Comparison of ENCODE assay signal across 18 cellular contexts in the genomic region with DNA sequence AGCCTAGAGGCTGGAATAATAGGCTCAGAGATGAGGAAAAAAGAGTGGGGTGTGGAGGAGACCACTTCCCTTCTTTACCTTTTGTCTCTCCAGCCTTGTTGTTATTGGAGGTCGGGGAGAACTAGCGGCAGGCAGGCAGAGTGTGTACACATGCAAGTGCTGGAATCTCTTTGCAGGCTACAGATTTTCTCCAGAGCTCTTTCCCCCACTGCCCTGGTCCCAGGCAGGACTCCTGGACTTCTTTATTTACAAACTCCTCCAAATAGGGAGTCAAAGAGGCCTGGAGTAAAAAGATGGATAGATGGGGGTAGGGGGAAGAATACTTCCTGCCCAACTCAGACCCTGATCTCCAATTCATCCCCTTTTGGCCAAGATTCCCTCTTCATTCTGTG. TPM values are rescaled to one million over a fixed set of nuclear protein-coding genes. Genes with fewer than 3 reads are reported as not detected.
A peak's percentile ranks its signal among the peaks of the same experiment; 100 is the strongest.
DNase-seq lines count a peak whose midpoint lies in the region; ATAC-seq and TF ChIP-seq lines count a peak whose summit lies in the region.
"Had no signal": no experiment of that assay in that cellular context is flagged by ENCODE, and none has a peak within 500 bp of the region (broad histone marks: within the 10 kb centered on the region; RNA-seq: fewer than 3 reads in every experiment).

No MANE protein-coding gene starts in this region.

- H3K4me1 ChIP-seq in HUES6 (ENCODE audit: control insufficient read depth, insufficient read depth, low read length) (peaks cover 31% of the 10 kb centered on the region), liver (ENCODE audit: control insufficient read depth in 4 of 4, insufficient read depth in 4 of 4, low read length in 3 of 4) (peaks cover 13 to 60% (median 57%) of the 10 kb centered on the region in 4 donors), tibial artery (peaks cover 0 to 18% (median 13%) of the 10 kb centered on the region in 4 donors), thyroid gland (peaks cover 18 to 34% of the 10 kb centered on the region in 2 donors)

- intact Hi-C loops in tibial artery (cut with DNase I; ENCODE audit: low total_unique reads) (no loop called here), thyroid gland (cut with DNase I) (no loop called here)

- no peak for ATAC-seq in HG03457 (IDR thresholded peaks at IDR 0.05; ENCODE audit: unreplicated experiment)
- ATAC-seq: activated CD8-positive, alpha-beta T cell treated with anti-CD3 and anti-CD28 coated beads, Interleukin-2, amount 10 ng/mL, durations not matched to agents 7 days and 5 days; activated T-helper 17 cell treated with anti-CD3 and anti-CD28 coated beads, Interleukin-2, amount 50 U/mL, for 72 hours; left lung; stimulated activated memory B cell treated with anti-CD40 and anti-IgM and Interleukin-4, amounts not matched to agents 10 μg/mL and 1 μg/mL and 100 μg/mL, for 72 hours had no signal

- TF ChIP-seq CTCF in liver (IDR thresholded peaks at IDR 0.05; ENCODE audit: low read depth, low read length, missing input control) (no peak), retinal pigment epithelial cell (conservative IDR thresholded peaks at IDR 0.05; ENCODE audit: low read depth, low read length) (no peak), tibial artery (IDR thresholded peaks at IDR 0.05) (no peak), thyroid gland (IDR thresholded peaks at IDR 0.05) (no peak)

- H3K27me3 ChIP-seq in HUES6 (ENCODE audit: control insufficient read depth, insufficient read depth, low read length): no peaks in the 10 kb centered on the region
- H3K27me3 ChIP-seq in liver (ENCODE audit: control insufficient read depth in 4 of 4, insufficient read depth in 4 of 4, low read length in 3 of 4): no peaks in the 10 kb centered on the region
- peaks cover 0 to 30% of the 10 kb centered on the region in 2 donors for H3K27me3 ChIP-seq in tibial artery
- no peaks in the 10 kb centered on the region for H3K27me3 ChIP-seq in thyroid gland
- H3K27me3 ChIP-seq: Peyer's patch had no signal

- H3K9me3 ChIP-seq in HUES6 (ENCODE audit: control insufficient read depth, insufficient read depth, low read depth, low read length) (no peaks in the 10 kb centered on the region), liver (ENCODE audit: control insufficient read depth in 4 of 4, low read length in 3 of 4) (no peaks in the 10 kb centered on the region), tibial artery (no peaks in the 10 kb centered on the region), thyroid gland (no peaks in the 10 kb centered on the region)
- H3K9me3 ChIP-seq: left lung, neutrophil, Peyer's patch had no signal

- no peak for DNase-seq in retinal pigment epithelial cell (ENCODE audit: low read depth)
- DNase-seq in tibial artery: no peak
- no peak for DNase-seq in thyroid gland
- no peak for DNase-seq in iPS-NIHi11 (ENCODE audit: low spot score)
- DNase-seq: activated CD8-positive, alpha-beta T cell treated with anti-CD3 and anti-CD28 coated beads, Interleukin-2, amount 10 ng/mL, durations not matched to agents 7 days and 5 days; left lung; NCI-H2081 treated with DMSO at 0.1 percent for 48 hours; Peyer's patch; small intestine had no signal

- WGBS in liver: 34% methylated on average over 2 of the region's 2 CpGs
- WGBS in thyroid gland, 2 donors: 31 to 32% methylated on average over 2 of the region's 2 CpGs

- TF ChIP-seq RAD21 in liver (IDR thresholded peaks at IDR 0.05): no peak

- H3K4me3 ChIP-seq in HUES6 (ENCODE audit: low read depth, low read length) (peak overlapping the region; percentile 80), liver (ENCODE audit: low read depth in 1 of 3, low read length in 3 of 3) (peak overlapping the region in 1 of 3 donors; percentile 33), retinal pigment epithelial cell (ENCODE audit: low read length) (peak overlapping the region; percentile 54), tibial artery (no peak overlapping the region), thyroid gland (replicated peaks in 1 of 3) (no peak overlapping the region)
- H3K4me3 ChIP-seq: left lung, Peyer's patch had no signal

- TF ChIP-seq POLR2A in thyroid gland (IDR thresholded peaks at IDR 0.05): no peak

- H3K36me3 ChIP-seq in HUES6 (ENCODE audit: control insufficient read depth, insufficient read depth, low read length) (peaks cover 20% of the 10 kb centered on the region), liver (ENCODE audit: control insufficient read depth in 4 of 4, insufficient read depth in 3 of 4, low read depth in 1 of 4, low read length in 3 of 4) (no peaks in the 10 kb centered on the region), tibial artery (no peaks in the 10 kb centered on the region), thyroid gland (no peaks in the 10 kb centered on the region)
- H3K36me3 ChIP-seq: left lung, neutrophil, Peyer's patch had no signal

- H3K27ac ChIP-seq in HUES6 (ENCODE audit: low read depth, low read length) (peak overlapping the region; percentile 67; the same call in 1 of the 2 replicates), cingulate gyrus (ENCODE audit: low read depth, low read length) (peak overlapping the region; percentile 79), liver (ENCODE audit: low read depth in 1 of 2, low read length in 2 of 2) (peak overlapping the region; percentile 22 to 30), tibial artery (no peak overlapping the region), thyroid gland (no peak overlapping the region)
- H3K27ac ChIP-seq: neutrophil, Peyer's patch, VCaP had no signal

- peak overlapping the region; percentile 80 for H3K9ac ChIP-seq in HUES6 (ENCODE audit: low read length)
- H3K9ac ChIP-seq in liver (ENCODE audit: low read depth in 1 of 2, low read length in 2 of 2): no peak overlapping the region

TF ChIP-seq in liver, 16 proteins besides CTCF, POLR2A, EP300 and RAD21 (continues in another document):
- TF ChIP-seq, protein P1, sequence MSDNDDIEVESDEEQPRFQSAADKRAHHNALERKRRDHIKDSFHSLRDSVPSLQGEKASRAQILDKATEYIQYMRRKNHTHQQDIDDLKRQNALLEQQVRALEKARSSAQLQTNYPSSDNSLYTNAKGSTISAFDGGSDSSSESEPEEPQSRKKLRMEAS (IDR thresholded peaks at IDR 0.05): no peak
- TF ChIP-seq EGR1 (IDR thresholded peaks at IDR 0.05; ENCODE audit: low read depth in 2 of 2) (no peak), HNF4G (IDR thresholded peaks at IDR 0.05) (no peak), YY1 (IDR thresholded peaks at IDR 0.05) (no peak), JUND (IDR thresholded peaks at IDR 0.05) (no peak), FOXA2 (IDR thresholded peaks at IDR 0.05) (no peak), RXRA (IDR thresholded peaks at IDR 0.05) (no peak), FOXA1 (IDR thresholded peaks at IDR 0.05) (no peak), SP1 (IDR thresholded peaks at IDR 0.05) (no peak)
- TF ChIP-seq, protein P2, sequence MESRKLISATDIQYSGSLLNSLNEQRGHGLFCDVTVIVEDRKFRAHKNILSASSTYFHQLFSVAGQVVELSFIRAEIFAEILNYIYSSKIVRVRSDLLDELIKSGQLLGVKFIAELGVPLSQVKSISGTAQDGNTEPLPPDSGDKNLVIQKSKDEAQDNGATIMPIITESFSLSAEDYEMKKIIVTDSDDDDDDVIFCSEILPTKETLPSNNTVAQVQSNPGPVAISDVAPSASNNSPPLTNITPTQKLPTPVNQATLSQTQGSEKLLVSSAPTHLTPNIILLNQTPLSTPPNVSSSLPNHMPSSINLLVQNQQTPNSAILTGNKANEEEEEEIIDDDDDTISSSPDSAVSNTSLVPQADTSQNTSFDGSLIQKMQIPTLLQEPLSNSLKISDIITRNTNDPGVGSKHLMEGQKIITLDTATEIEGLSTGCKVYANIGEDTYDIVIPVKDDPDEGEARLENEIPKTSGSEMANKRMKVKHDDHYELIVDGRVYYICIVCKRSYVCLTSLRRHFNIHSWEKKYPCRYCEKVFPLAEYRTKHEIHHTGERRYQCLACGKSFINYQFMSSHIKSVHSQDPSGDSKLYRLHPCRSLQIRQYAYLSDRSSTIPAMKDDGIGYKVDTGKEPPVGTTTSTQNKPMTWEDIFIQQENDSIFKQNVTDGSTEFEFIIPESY (IDR thresholded peaks at IDR 0.05): no peak
- TF ChIP-seq, protein P3, sequence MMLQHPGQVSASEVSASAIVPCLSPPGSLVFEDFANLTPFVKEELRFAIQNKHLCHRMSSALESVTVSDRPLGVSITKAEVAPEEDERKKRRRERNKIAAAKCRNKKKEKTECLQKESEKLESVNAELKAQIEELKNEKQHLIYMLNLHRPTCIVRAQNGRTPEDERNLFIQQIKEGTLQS (IDR thresholded peaks at IDR 0.05): no peak

RNA-seq across cellular contexts. Expression of a gene that starts 0.7 kb away (rescaled TPM):
- total RNA-seq in liver: 1 to 10 TPM in 1 of 2 donors, under 1 TPM in 1; 0.42 to 2.7 TPM
- polyA plus RNA-seq in liver: 1 to 10 TPM in 1 of 2 donors, under 1 TPM in 1; 0.22 to 2.0 TPM
- total RNA-seq in thyroid gland: under 1 TPM in 2 of 4 donors, not detected in 2; 0.22 to 0.27 TPM
- total RNA-seq: activated CD8-positive, alpha-beta T cell treated with anti-CD3 and anti-CD28 coated beads, Interleukin-2, amount 10 ng/mL, durations not matched to agents 7 days and 5 days; activated T-helper 17 cell treated with anti-CD3 and anti-CD28 coated beads, Interleukin-2, amount 50 U/mL, for 72 hours; epithelial cell of proximal tubule; Peyer's patch had no signal

RNA-seq across cellular contexts. Expression of a gene that starts 10.5 kb away (rescaled TPM):
- total RNA-seq in liver (10 to 100 TPM; 48.9 to 65.3 TPM), thyroid gland (100 to 1,000 TPM; 114 to 133 (median 116) TPM)
- polyA plus RNA-seq in liver: 10 to 100 TPM; 25.1 to 93.6 TPM

RNA-seq across cellular contexts. Expression of a gene that starts 14.3 kb away (rescaled TPM):
- 10 to 100 TPM in 1 of 2 donors, 1 to 10 TPM in 1; 2.3 to 10.8 TPM for total RNA-seq in liver
- polyA plus RNA-seq in liver: 1 to 10 TPM; 3.3 to 5.6 TPM
- 10 to 100 TPM in 1 of 4 donors, 1 to 10 TPM in 3; 2.7 to 11.7 (median 4.3) TPM for total RNA-seq in thyroid gland

RNA-seq across cellular contexts. Expression of a gene that starts 22.4 kb away (rescaled TPM):
- total RNA-seq in liver: 10 to 100 TPM in 1 of 2 donors, 1 to 10 TPM in 1; 8.8 to 40.6 TPM
- 10 to 100 TPM; 10.5 to 41.5 TPM for polyA plus RNA-seq in liver
- 10 to 100 TPM; 19.3 to 25.8 (median 24.5) TPM for total RNA-seq in thyroid gland

RNA-seq across cellular contexts. Expression of a gene that starts 24.1 kb away (rescaled TPM):
- total RNA-seq in liver: 1 to 10 TPM in 1 of 2 donors, under 1 TPM in 1; 0.51 to 1.8 TPM
- 1 to 10 TPM; 2.0 to 7.1 TPM for polyA plus RNA-seq in liver
- total RNA-seq in thyroid gland: 1 to 10 TPM; 2.9 to 7.9 (median 5.4) TPM

Comparison
In these comparisons a context has a peak if more than half of its experiments do, and no peak if none do; other contexts are left out.
1. H3K27ac ChIP-seq: peak in HUES6 (single experiment), cingulate gyrus (single experiment) and liver (2 of 2); none in tibial artery (0 of 2) and thyroid gland (0 of 3).
2. H3K4me3 ChIP-seq: peak in HUES6 (single experiment) and retinal pigment epithelial cell (single experiment); none in tibial artery (0 of 2) and thyroid gland (0 of 3).